ENCODE assay signal across 1 cellular context in genomic region chr3:62632510-62633294, GRCh38.
TF ChIP-seq lines count a peak whose summit lies in the region.

No MANE protein-coding gene starts in this region.

TF ChIP-seq in GM23338, 12 proteins besides CTCF, POLR2A, EP300 and RAD21 (continued from another document):
- TF ChIP-seq EZH2 (IDR thresholded peaks at IDR 0.05; ENCODE audit: low read depth, unreplicated experiment): no peak
- TF ChIP-seq ZNF462 (CRISPR knock-in tag; IDR thresholded peaks at IDR 0.05): no peak
- TF ChIP-seq ZNF331 (CRISPR knock-in tag; IDR thresholded peaks at IDR 0.05; ENCODE audit: low read depth): no peak
- TF ChIP-seq ZNF114 (CRISPR knock-in tag; IDR thresholded peaks at IDR 0.05): no peak
- TF ChIP-seq CREB1 (CRISPR knock-in tag; IDR thresholded peaks at IDR 0.05; ENCODE audit: low read depth): no peak
- no peak for TF ChIP-seq ETS1 (IDR thresholded peaks at IDR 0.05)
